Comparison of ENCODE assay signal across 37 cellular contexts in the genomic region with DNA sequence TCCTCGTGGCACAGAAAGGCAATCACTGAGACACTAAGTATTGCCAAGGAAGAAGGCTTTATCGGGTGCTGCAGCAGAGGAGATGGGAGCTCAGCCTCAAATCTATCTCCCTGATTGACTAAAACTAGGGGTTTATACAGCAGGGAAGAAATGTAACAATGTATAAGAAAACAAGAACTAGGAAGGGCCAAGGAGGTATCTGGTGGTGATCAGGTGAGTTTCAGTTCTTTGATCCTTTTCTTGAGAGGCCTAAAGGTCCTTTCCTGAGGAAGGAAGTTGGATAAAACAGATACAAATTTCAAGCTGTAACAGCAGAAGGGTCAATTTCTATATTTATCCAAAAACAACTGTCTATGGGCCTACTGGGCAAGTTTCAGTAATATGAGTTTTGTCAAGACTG.
"Had no signal": no experiment of that assay in that cellular context is flagged by ENCODE, and none has a peak within 500 bp of the region (broad histone marks: within the 10 kb centered on the region; RNA-seq: fewer than 3 reads in every experiment).

No MANE protein-coding gene starts in this region.

- H3K4me3 Mint-ChIP-seq: activated B cell treated with CpG ODN at 0.5 μM for 24 hours; activated CD4-positive, alpha-beta memory T cell treated with anti-CD3 and anti-CD28 coated beads, Interleukin-2, amount 10 ng/mL, durations not matched to agents 7 days and 5 days; activated CD4-positive, alpha-beta T cell treated with anti-CD3 and anti-CD28 coated beads for 36 hours; activated CD4-positive, alpha-beta T cell treated with anti-CD3 and anti-CD28 coated beads, Interleukin-2, amount 10 ng/mL, durations not matched to agents 7 days and 5 days; activated CD8-positive, alpha-beta memory T cell treated with anti-CD3 and anti-CD28 coated beads, Interleukin-2, amount 10 ng/mL, durations not matched to agents 7 days and 5 days; activated CD8-positive, alpha-beta T cell treated with anti-CD3 and anti-CD28 coated beads, Interleukin-2, amount 10 ng/mL, durations not matched to agents 7 days and 5 days; activated naive CD4-positive, alpha-beta T cell treated with anti-CD3 and anti-CD28 coated beads, Interleukin-2, amount 10 ng/mL, durations not matched to agents 7 days and 5 days; activated naive CD4-positive, alpha-beta T cell treated with anti-CD3 and anti-CD28 coated beads, Interleukin-2, amount 50 U/mL, for 24 hours; activated naive CD8-positive, alpha-beta T cell; activated naive CD8-positive, alpha-beta T cell treated with anti-CD3 and anti-CD28 coated beads, Interleukin-2, amount 10 ng/mL, durations not matched to agents 7 days and 5 days; activated naive CD8-positive, alpha-beta T cell treated with anti-CD3 and anti-CD28 coated beads, Interleukin-2, amount 50 U/mL, for 24 hours; activated T-cell treated with anti-CD3 and anti-CD28 coated beads, Interleukin-2, amount 50 U/mL, for 24 hours; brain; central memory CD8-positive, alpha-beta T cell; T-helper 1 cell treated with Interleukin-12 subunit alpha and Interleukin-12 subunit beta and Interleukin-4 antibody, amounts not matched to agents 30 μg/mL and 1 μg/mL, for 36 hours; T-helper 2 cell treated with Interferon-gamma antibody and Interleukin-4, amounts not matched to agents 5 μg/mL and 100 μg/mL, for 36 hours had no signal

- H3K27me3 Mint-ChIP-seq: activated CD4-positive, alpha-beta T cell treated with anti-CD3 and anti-CD28 coated beads, Interleukin-2, amount 10 ng/mL, durations not matched to agents 7 days and 5 days had no signal

- H3K36me3 ChIP-seq: ascending aorta, cardiac muscle cell had no signal

- H3K4me1 Mint-ChIP-seq: activated B cell treated with CpG ODN at 0.5 μM for 24 hours; activated CD4-positive, alpha-beta memory T cell treated with anti-CD3 and anti-CD28 coated beads, Interleukin-2, amount 10 ng/mL, durations not matched to agents 7 days and 5 days; activated CD4-positive, alpha-beta T cell treated with anti-CD3 and anti-CD28 coated beads for 36 hours; activated CD4-positive, alpha-beta T cell treated with anti-CD3 and anti-CD28 coated beads, Interleukin-2, amount 10 ng/mL, durations not matched to agents 7 days and 5 days; activated CD8-positive, alpha-beta memory T cell treated with anti-CD3 and anti-CD28 coated beads, Interleukin-2, amount 10 ng/mL, durations not matched to agents 7 days and 5 days; activated naive CD4-positive, alpha-beta T cell treated with anti-CD3 and anti-CD28 coated beads, Interleukin-2, amount 10 ng/mL, durations not matched to agents 7 days and 5 days; activated naive CD4-positive, alpha-beta T cell treated with anti-CD3 and anti-CD28 coated beads, Interleukin-2, amount 50 U/mL, for 24 hours; activated naive CD8-positive, alpha-beta T cell treated with anti-CD3 and anti-CD28 coated beads, Interleukin-2, amount 50 U/mL, for 24 hours; brain; central memory CD8-positive, alpha-beta T cell had no signal

- H3K27ac Mint-ChIP-seq: activated B cell treated with CpG ODN at 0.5 μM for 24 hours; activated CD4-positive, alpha-beta memory T cell treated with anti-CD3 and anti-CD28 coated beads, Interleukin-2, amount 10 ng/mL, durations not matched to agents 7 days and 5 days; activated CD4-positive, alpha-beta T cell treated with anti-CD3 and anti-CD28 coated beads for 36 hours; activated CD4-positive, alpha-beta T cell treated with anti-CD3 and anti-CD28 coated beads, Interleukin-2, amount 10 ng/mL, durations not matched to agents 7 days and 5 days; activated CD8-positive, alpha-beta memory T cell treated with anti-CD3 and anti-CD28 coated beads, Interleukin-2, amount 10 ng/mL, durations not matched to agents 7 days and 5 days; activated CD8-positive, alpha-beta T cell treated with anti-CD3 and anti-CD28 coated beads, Interleukin-2, amount 10 ng/mL, durations not matched to agents 7 days and 5 days; activated naive CD4-positive, alpha-beta T cell treated with anti-CD3 and anti-CD28 coated beads, Interleukin-2, amount 10 ng/mL, durations not matched to agents 7 days and 5 days; activated naive CD4-positive, alpha-beta T cell treated with anti-CD3 and anti-CD28 coated beads, Interleukin-2, amount 50 U/mL, for 24 hours; activated naive CD8-positive, alpha-beta T cell; activated naive CD8-positive, alpha-beta T cell treated with anti-CD3 and anti-CD28 coated beads, Interleukin-2, amount 10 ng/mL, durations not matched to agents 7 days and 5 days; activated T-cell treated with anti-CD3 and anti-CD28 coated beads, Interleukin-2, amount 50 U/mL, for 24 hours; activated T-helper 2 cell treated with anti-CD3 and anti-CD28 coated beads, Interferon-gamma antibody, Interleukin-2, Interleukin-4, amounts not matched to agents 10 μg/mL and 5 μg/mL and 100 μg/mL, durations not matched to agents 14 hours and 24 hours and 36 hours; brain; T-helper 1 cell treated with Interleukin-12 subunit alpha and Interleukin-12 subunit beta and Interleukin-4 antibody, amounts not matched to agents 30 μg/mL and 1 μg/mL, for 36 hours; T-helper 2 cell treated with Interferon-gamma antibody and Interleukin-4, amounts not matched to agents 5 μg/mL and 100 μg/mL, for 36 hours had no signal

- H3K36me3 Mint-ChIP-seq: activated CD8-positive, alpha-beta memory T cell treated with anti-CD3 and anti-CD28 coated beads, Interleukin-2, amount 10 ng/mL, durations not matched to agents 7 days and 5 days; activated naive CD4-positive, alpha-beta T cell treated with anti-CD3 and anti-CD28 coated beads, Interleukin-2, amount 10 ng/mL, durations not matched to agents 7 days and 5 days; activated naive CD4-positive, alpha-beta T cell treated with anti-CD3 and anti-CD28 coated beads, Interleukin-2, amount 50 U/mL, for 24 hours; activated naive CD8-positive, alpha-beta T cell; brain had no signal

- H3K27ac ChIP-seq: ascending aorta, cardiac muscle cell, VCaP had no signal

- H3K9me3 Mint-ChIP-seq: central memory CD8-positive, alpha-beta T cell had no signal

- FAIRE-seq: bronchial epithelial cell, TTC549 had no signal

- H3K27me3 ChIP-seq: ascending aorta, cardiac muscle cell had no signal

- ATAC-seq: activated CD4-positive, alpha-beta T cell treated with anti-CD3 and anti-CD28 coated beads for 36 hours; activated CD8-positive, alpha-beta memory T cell treated with anti-CD3 and anti-CD28 coated beads, Interleukin-2, amount 10 ng/mL, durations not matched to agents 7 days and 5 days; activated CD8-positive, alpha-beta T cell treated with anti-CD3 and anti-CD28 coated beads, Interleukin-2, amount 10 ng/mL, durations not matched to agents 7 days and 5 days; activated naive CD8-positive, alpha-beta T cell treated with anti-CD3 and anti-CD28 coated beads, Interleukin-2, amount 50 U/mL, for 24 hours had no signal

- DNase-seq: activated B cell treated with CpG ODN at 0.5 μM for 24 hours; activated CD4-positive, alpha-beta memory T cell treated with anti-CD3 and anti-CD28 coated beads, Interleukin-2, amount 10 ng/mL, durations not matched to agents 7 days and 5 days; activated CD4-positive, alpha-beta T cell treated with anti-CD3 and anti-CD28 coated beads for 1 hour; activated CD4-positive, alpha-beta T cell treated with anti-CD3 and anti-CD28 coated beads for 36 hours; activated CD4-positive, alpha-beta T cell treated with anti-CD3 and anti-CD28 coated beads for 48 hours; activated CD4-positive, alpha-beta T cell treated with anti-CD3 and anti-CD28 coated beads, Interleukin-2, amount 10 ng/mL, durations not matched to agents 7 days and 5 days; activated CD4-positive, alpha-beta T cell treated with anti-CD3 and anti-CD28 coated beads, Interleukin-2, amount 50 U/mL, for 48 hours; activated CD8-positive, alpha-beta memory T cell treated with anti-CD3 and anti-CD28 coated beads for 24 hours; activated CD8-positive, alpha-beta memory T cell treated with anti-CD3 and anti-CD28 coated beads, Interleukin-2, amount 10 ng/mL, durations not matched to agents 7 days and 5 days; activated CD8-positive, alpha-beta T cell treated with anti-CD3 and anti-CD28 coated beads, Interleukin-2, amount 10 ng/mL, durations not matched to agents 7 days and 5 days; activated effector memory CD4-positive, alpha-beta T cell treated with Interleukin-2 at 50 U/mL for 16 hours; activated gamma-delta T cell; activated naive CD4-positive, alpha-beta T cell treated with anti-CD3 and anti-CD28 coated beads, Interleukin-2, amount 10 ng/mL, durations not matched to agents 7 days and 5 days; activated naive CD4-positive, alpha-beta T cell treated with Interleukin-2 at 50 U/mL for 16 hours; activated naive CD8-positive, alpha-beta T cell treated with anti-CD3 and anti-CD28 coated beads, Interleukin-2, amount 10 ng/mL, durations not matched to agents 7 days and 5 days; activated naive CD8-positive, alpha-beta T cell treated with anti-CD3 and anti-CD28 coated beads, Interleukin-2, amount 50 U/mL, for 24 hours; activated T-cell treated with anti-CD3 and anti-CD28 coated beads, Interleukin-2, amount 50 U/mL, for 24 hours; activated T-cell treated with anti-CD3 and anti-CD28 coated beads, Interleukin-2, amount 50 U/mL, for 48 hours; amygdala; anterior cingulate cortex; caudate nucleus; cerebellar nuclear complex; T-helper 1 cell; T-helper 2 cell; T-helper 9 cell had no signal

- H3K4me1 ChIP-seq: ascending aorta had no signal

- H3K4me3 ChIP-seq: ascending aorta, cardiac muscle cell had no signal
